Comparison of ENCODE assay signal across 10 cellular contexts in genomic region chr7:25952277-25953057, GRCh38.
DNase-seq lines count a peak whose midpoint lies in the region; ATAC-seq and TF ChIP-seq lines count a peak whose summit lies in the region.
"Had no signal": no experiment of that assay in that cellular context is flagged by ENCODE, and none has a peak within 500 bp of the region (broad histone marks: within the 10 kb centered on the region; RNA-seq: fewer than 3 reads in every experiment).

No MANE protein-coding gene starts in this region.

- no peak for ATAC-seq in SK-N-SH treated with all-trans-retinoic acid at 6 μM for 48 hours
- ATAC-seq: A549 had no signal

- POLR2A ChIA-PET in SK-N-SH (lab: Yijun Ruan, JAX) = no interaction called here

- no peaks in the 10 kb centered on the region for H4K20me1 ChIP-seq in SK-N-SH (ENCODE audit: insufficient read depth)
- peaks cover 21% of the 10 kb centered on the region for H4K20me1 ChIP-seq in smooth muscle cell (ENCODE audit: low read depth)

- peaks cover 12% of the 10 kb centered on the region for H3K27me3 Mint-ChIP-seq in endothelial cell (ENCODE audit: unreplicated experiment)

- H3K36me3 ChIP-seq in SK-N-SH (replicated peaks in 1 of 2; ENCODE audit: control insufficient read depth in 1 of 2, insufficient read depth in 2 of 2, low read length in 1 of 2) (no peaks in the 10 kb centered on the region), smooth muscle cell (ENCODE audit: low read depth) (no peaks in the 10 kb centered on the region)

- CTCF ChIA-PET in SK-N-SH (lab: Yijun Ruan, JAX) = interaction anchor here (0.8 kb wide), 1 partner anchor 60 kb away, joined by 3 read pairs; no protein-coding TSS in a partner anchor

- H3K9ac ChIP-seq in SK-N-SH (no peak overlapping the region), smooth muscle cell (ENCODE audit: low read depth) (no peak overlapping the region)

- H3K4me3 Mint-ChIP-seq in endothelial cell (ENCODE audit: unreplicated experiment) = peak overlapping the region; percentile 84

- no peak for TF ChIP-seq RAD21 in SK-N-SH (IDR thresholded peaks at IDR 0.05; ENCODE audit: low read length)

- peaks cover 5% of the 10 kb centered on the region for H3K36me3 Mint-ChIP-seq in endothelial cell (ENCODE audit: low read depth, unreplicated experiment)

- 89% methylated on average over 18 of the region's 18 CpGs for WGBS in SK-N-SH (ENCODE audit: low lambda C conversion rate)
- WGBS in smooth muscle cell (ENCODE audit: low lambda C conversion rate) = 73% methylated on average over 18 of the region's 18 CpGs

- peaks cover 24% of the 10 kb centered on the region for H3K4me1 Mint-ChIP-seq in endothelial cell (ENCODE audit: unreplicated experiment)

- no peak for TF ChIP-seq EP300 in SK-N-SH (IDR thresholded peaks at IDR 0.05; ENCODE audit: borderline replicate concordance in 1 of 2, low read depth in 1 of 2, low read length in 1 of 2)

- H2AFZ ChIP-seq in SK-N-SH (ENCODE audit: low read depth) (0 out of 2 replicates have a peak overlapping the region, but pooled peaks have one; percentile 25), smooth muscle cell (ENCODE audit: low read depth) (peak overlapping the region; percentile 60)

- H3K9me2 ChIP-seq in SK-N-SH = no peaks in the 10 kb centered on the region

- in situ Hi-C loops in KBM-7 (cut with MboI; ENCODE audit: low pct_unique_long_range_greater_than_20kb, low sequenced_read_pairs) = no loop called here
- in situ Hi-C loops in ACHN (cut with HindIII; ENCODE audit: low pct_ligation_motif_present, low pct_unique_long_range_greater_than_20kb, low sequenced_read_pairs) = no loop called here

- H3K9me3 Mint-ChIP-seq in endothelial cell (ENCODE audit: unreplicated experiment) = no peaks in the 10 kb centered on the region

- no peak for DNase-seq in SK-N-SH
- DNase-seq in NCI-H345 (lab: John Stamatoyannopoulos, UW) = peak; percentile 72
- no peak for DNase-seq in endothelial cell (ENCODE audit: low spot score)
- no peak for DNase-seq in smooth muscle cell (lab: John Stamatoyannopoulos, UW; ENCODE audit: unreplicated experiment)
- no peak for DNase-seq in KBM-7
- no peak for DNase-seq in ACHN
- no peak for DNase-seq in GM03348 (ENCODE audit: low spot score)
- DNase-seq: activated naive CD8-positive, alpha-beta T cell treated with anti-CD3 and anti-CD28 coated beads, Interleukin-2, amount 10 ng/mL, durations not matched to agents 7 days and 5 days had no signal

- H3K4me1 ChIP-seq in SK-N-SH (ENCODE audit: control insufficient read depth in 1 of 2, insufficient read depth in 2 of 2, low read depth in 1 of 2, low read length in 1 of 2) (peaks cover 0 to 11% of the 10 kb centered on the region in 2 experiments; a peak in 1 of 4 replicates), smooth muscle cell (ENCODE audit: low read depth) (peaks cover 19% of the 10 kb centered on the region)

- no peaks in the 10 kb centered on the region for H3K9me3 ChIP-seq in SK-N-SH
- H3K9me3 ChIP-seq in smooth muscle cell (replicated peaks; ENCODE audit: low read depth) = no peaks in the 10 kb centered on the region
- H3K9me3 ChIP-seq: A549 had no signal

- H3K4me3 ChIP-seq in SK-N-SH (ENCODE audit: low read depth in 2 of 2, low read length in 1 of 2) (no peak overlapping the region), smooth muscle cell (peak overlapping the region; percentile 74)

- H3K27ac Mint-ChIP-seq in endothelial cell (ENCODE audit: unreplicated experiment) = peak overlapping the region; percentile 77
- H3K27ac Mint-ChIP-seq: activated naive CD8-positive, alpha-beta T cell treated with anti-CD3 and anti-CD28 coated beads, Interleukin-2, amount 10 ng/mL, durations not matched to agents 7 days and 5 days had no signal

- H3K4me2 ChIP-seq in SK-N-SH = no peak overlapping the region
- peak overlapping the region; percentile 95 for H3K4me2 ChIP-seq in smooth muscle cell

- H3K27me3 ChIP-seq in SK-N-SH (ENCODE audit: insufficient read depth) (peaks cover 40% of the 10 kb centered on the region), smooth muscle cell (ENCODE audit: low read depth) (no peaks in the 10 kb centered on the region)

- no peak for TF ChIP-seq CTCF in SK-N-SH (IDR thresholded peaks at IDR 0.05)
- TF ChIP-seq CTCF in endothelial cell (IDR thresholded peaks at IDR 0.05; ENCODE audit: unreplicated experiment) = no peak
- TF ChIP-seq CTCF in smooth muscle cell (IDR thresholded peaks at IDR 0.05; ENCODE audit: borderline replicate concordance, insufficient read depth, poor library complexity, severe bottlenecking) = no peak

- H3F3A ChIP-seq in SK-N-SH (replicated peaks; ENCODE audit: insufficient read depth) (no peaks in the 10 kb centered on the region), smooth muscle cell (ENCODE audit: low read depth) (peaks cover 7% of the 10 kb centered on the region)

- H3K27ac ChIP-seq in SK-N-SH (ENCODE audit: low read depth in 2 of 2, low read length in 1 of 2) (no peak overlapping the region), smooth muscle cell (ENCODE audit: low read depth) (no peak overlapping the region)
- H3K27ac ChIP-seq: A549 had no signal

- no peaks in the 10 kb centered on the region for H3K79me2 ChIP-seq in SK-N-SH (ENCODE audit: insufficient read depth)
- H3K79me2 ChIP-seq in smooth muscle cell (ENCODE audit: low read depth) = peaks cover 9% of the 10 kb centered on the region

TF ChIP-seq in SK-N-SH, 30 proteins besides CTCF, POLR2A, EP300 and RAD21:
- no peak for TF ChIP-seq CHD2 (IDR thresholded peaks at IDR 0.05; ENCODE audit: low read length, partially characterized antibody)

TF ChIP-seq in SK-N-SH treated with all-trans-retinoic acid at 6 μM for 48 hours, 23 proteins besides CTCF, POLR2A, EP300 and RAD21:
- TF ChIP-seq, protein P1, sequence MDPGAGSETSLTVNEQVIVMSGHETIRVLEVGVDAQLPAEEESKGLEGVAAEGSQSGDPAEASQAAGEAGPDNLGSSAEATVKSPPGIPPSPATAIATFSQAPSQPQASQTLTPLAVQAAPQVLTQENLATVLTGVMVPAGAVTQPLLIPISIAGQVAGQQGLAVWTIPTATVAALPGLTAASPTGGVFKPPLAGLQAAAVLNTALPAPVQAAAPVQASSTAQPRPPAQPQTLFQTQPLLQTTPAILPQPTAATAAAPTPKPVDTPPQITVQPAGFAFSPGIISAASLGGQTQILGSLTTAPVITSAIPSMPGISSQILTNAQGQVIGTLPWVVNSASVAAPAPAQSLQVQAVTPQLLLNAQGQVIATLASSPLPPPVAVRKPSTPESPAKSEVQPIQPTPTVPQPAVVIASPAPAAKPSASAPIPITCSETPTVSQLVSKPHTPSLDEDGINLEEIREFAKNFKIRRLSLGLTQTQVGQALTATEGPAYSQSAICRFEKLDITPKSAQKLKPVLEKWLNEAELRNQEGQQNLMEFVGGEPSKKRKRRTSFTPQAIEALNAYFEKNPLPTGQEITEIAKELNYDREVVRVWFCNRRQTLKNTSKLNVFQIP (CRISPR knock-in tag; IDR thresholded peaks at IDR 0.05; ENCODE audit: borderline replicate concordance, low read depth) = no peak
- no peak for TF ChIP-seq SNAI2 (CRISPR knock-in tag; IDR thresholded peaks at IDR 0.05)
- TF ChIP-seq ISL1 (CRISPR knock-in tag; IDR thresholded peaks at IDR 0.05) = no peak
- TF ChIP-seq, protein P2, sequence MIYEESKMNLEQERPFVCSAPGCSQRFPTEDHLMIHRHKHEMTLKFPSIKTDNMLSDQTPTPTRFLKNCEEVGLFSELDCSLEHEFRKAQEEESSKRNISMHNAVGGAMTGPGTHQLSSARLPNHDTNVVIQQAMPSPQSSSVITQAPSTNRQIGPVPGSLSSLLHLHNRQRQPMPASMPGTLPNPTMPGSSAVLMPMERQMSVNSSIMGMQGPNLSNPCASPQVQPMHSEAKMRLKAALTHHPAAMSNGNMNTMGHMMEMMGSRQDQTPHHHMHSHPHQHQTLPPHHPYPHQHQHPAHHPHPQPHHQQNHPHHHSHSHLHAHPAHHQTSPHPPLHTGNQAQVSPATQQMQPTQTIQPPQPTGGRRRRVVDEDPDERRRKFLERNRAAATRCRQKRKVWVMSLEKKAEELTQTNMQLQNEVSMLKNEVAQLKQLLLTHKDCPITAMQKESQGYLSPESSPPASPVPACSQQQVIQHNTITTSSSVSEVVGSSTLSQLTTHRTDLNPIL (CRISPR knock-in tag; IDR thresholded peaks at IDR 0.05; ENCODE audit: low read depth) = no peak
- TF ChIP-seq, protein P3, sequence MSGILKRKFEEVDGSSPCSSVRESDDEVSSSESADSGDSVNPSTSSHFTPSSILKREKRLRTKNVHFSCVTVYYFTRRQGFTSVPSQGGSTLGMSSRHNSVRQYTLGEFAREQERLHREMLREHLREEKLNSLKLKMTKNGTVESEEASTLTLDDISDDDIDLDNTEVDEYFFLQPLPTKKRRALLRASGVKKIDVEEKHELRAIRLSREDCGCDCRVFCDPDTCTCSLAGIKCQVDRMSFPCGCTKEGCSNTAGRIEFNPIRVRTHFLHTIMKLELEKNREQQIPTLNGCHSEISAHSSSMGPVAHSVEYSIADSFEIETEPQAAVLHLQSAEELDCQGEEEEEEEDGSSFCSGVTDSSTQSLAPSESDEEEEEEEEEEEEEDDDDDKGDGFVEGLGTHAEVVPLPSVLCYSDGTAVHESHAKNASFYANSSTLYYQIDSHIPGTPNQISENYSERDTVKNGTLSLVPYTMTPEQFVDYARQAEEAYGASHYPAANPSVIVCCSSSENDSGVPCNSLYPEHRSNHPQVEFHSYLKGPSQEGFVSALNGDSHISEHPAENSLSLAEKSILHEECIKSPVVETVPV (CRISPR knock-in tag; IDR thresholded peaks at IDR 0.05) = no peak
- no peak for TF ChIP-seq ESRRG (CRISPR knock-in tag; IDR thresholded peaks at IDR 0.05)
- no peak for TF ChIP-seq ZFP30 (CRISPR knock-in tag; IDR thresholded peaks at IDR 0.05)
- TF ChIP-seq ZC3H10 (CRISPR knock-in tag; IDR thresholded peaks at IDR 0.05) = no peak
- no peak for TF ChIP-seq ARNTL (CRISPR knock-in tag; IDR thresholded peaks at IDR 0.05; ENCODE audit: borderline replicate concordance, low read depth)
